ENCODE assay signal across 1 cellular context in genomic region chr12:7213745-7214144, GRCh38.
A peak's percentile ranks its signal among the peaks of the same experiment; 100 is the strongest.
TF ChIP-seq lines count a peak whose summit lies in the region.
"Not testable (repeated sequence)": the region's sequence is repeated elsewhere in the genome, so short reads cannot be mapped to it uniquely, and the experiment has no call there.

No MANE protein-coding gene starts in this region.

- H3K4me3 ChIP-seq in HEK293 (ENCODE audit: low read depth, low read length), result not testable (repeated sequence)

- H3K36me3 ChIP-seq in HEK293 (ENCODE audit: control insufficient read depth in 2 of 2, insufficient read depth in 1 of 2, low read length in 2 of 2), result peaks cover 34 to 36% of the 10 kb centered on the region in 2 experiments

- not testable (repeated sequence) for H3K27ac ChIP-seq in HEK293 (ENCODE audit: extremely low read depth, low read depth, low read length)

- POLR2A ChIA-PET in HEK293 (lab: Yijun Ruan, JAX), result not testable (repeated sequence)

- H3K9me3 ChIP-seq in HEK293 (ENCODE audit: control insufficient read depth, insufficient read depth, low read depth, low read length), result not testable (repeated sequence)

- not testable (repeated sequence) for TF ChIP-seq CTCF in HEK293 (tag by site-specific recombination; IDR thresholded peaks at IDR 0.05)

- CTCF ChIA-PET in HEK293 (lab: Yijun Ruan, JAX), result not testable (repeated sequence)

- H3K4me1 ChIP-seq in HEK293 (ENCODE audit: control insufficient read depth, insufficient read depth, low read length), result not testable (repeated sequence)

TF ChIP-seq in HEK293, 187 proteins besides CTCF, POLR2A, EP300 and RAD21:
- 0 out of 2 replicates have a peak, but pooled peaks have one; percentile 24 for TF ChIP-seq SCRT2 (tag by site-specific recombination; IDR thresholded peaks at IDR 0.05)
TF ChIP-seq in HEK293: peak in this region for 1; not testable (repeated sequence) for 186.
